31 cellular contexts compared by ENCODE assay signal in genomic region chr21:27244356-27244755, GRCh38.
DNase-seq lines count a peak whose midpoint lies in the region; FAIRE-seq and TF ChIP-seq lines count a peak whose summit lies in the region.
"Had no signal": no experiment of that assay in that cellular context is flagged by ENCODE, and none has a peak within 500 bp of the region (broad histone marks: within the 10 kb centered on the region; RNA-seq: fewer than 3 reads in every experiment).

No MANE protein-coding gene starts in this region.

- no peak overlapping the region for H3K4me3 Mint-ChIP-seq in Calu3 (ENCODE audit: low read depth, unreplicated experiment)
- H3K4me3 Mint-ChIP-seq: activated CD4-positive, alpha-beta T cell treated with anti-CD3 and anti-CD28 coated beads, Interleukin-2, amount 10 ng/mL, durations not matched to agents 7 days and 5 days; activated T-cell treated with anti-CD3 and anti-CD28 coated beads, Interleukin-2, amount 50 U/mL, for 4 hours; T-helper 2 cell treated with Interferon-gamma antibody and Interleukin-4, amounts not matched to agents 5 μg/mL and 100 μg/mL, for 36 hours had no signal

- H3K4me1 ChIP-seq in left ventricle myocardium inferior (no peaks in the 10 kb centered on the region), subcutaneous abdominal adipose tissue (ENCODE audit: control insufficient read depth in 5 of 5, insufficient read depth in 5 of 5, low read length in 5 of 5) (peaks cover 0 to 9% (median 3%) of the 10 kb centered on the region in 5 donors), transverse colon (no peaks in the 10 kb centered on the region), HAP-1 (no peaks in the 10 kb centered on the region)
- H3K4me1 ChIP-seq: prostate gland, stomach, upper lobe of right lung had no signal

- H3K36me3 ChIP-seq in left ventricle myocardium inferior (no peaks in the 10 kb centered on the region), subcutaneous abdominal adipose tissue (ENCODE audit: control insufficient read depth in 5 of 5, insufficient read depth in 5 of 5, low read length in 5 of 5) (no peaks in the 10 kb centered on the region), transverse colon (no peaks in the 10 kb centered on the region), HAP-1 (replicated peaks) (no peaks in the 10 kb centered on the region)
- H3K36me3 ChIP-seq: prostate gland, stomach, upper lobe of right lung had no signal

- no peaks in the 10 kb centered on the region for H3K36me3 Mint-ChIP-seq in Calu3 (ENCODE audit: insufficient read depth, unreplicated experiment)

- TF ChIP-seq POLR2A in transverse colon (IDR thresholded peaks at IDR 0.05) = no peak

- H3K27ac ChIP-seq in left ventricle myocardium inferior (replicated peaks) (peak overlapping the region; percentile 72), subcutaneous abdominal adipose tissue (ENCODE audit: low read depth, low read length) (peak overlapping the region; percentile 51), transverse colon (no peak overlapping the region)
- H3K27ac ChIP-seq: C4-2B, dorsolateral prefrontal cortex, hepatocyte, prostate gland, skin epidermis, stomach, upper lobe of right lung, VCaP had no signal

- TF ChIP-seq CTCF in cardiac fibroblast (IDR thresholded peaks at IDR 0.05; ENCODE audit: low read depth, low read length) = no peak
- no peak for TF ChIP-seq CTCF in left ventricle myocardium inferior (IDR thresholded peaks at IDR 0.05; ENCODE audit: borderline replicate concordance)
- TF ChIP-seq CTCF in Calu3 (IDR thresholded peaks at IDR 0.05; ENCODE audit: unreplicated experiment) = no peak
- no peak for TF ChIP-seq CTCF in transverse colon (IDR thresholded peaks at IDR 0.05)

- 67 to 73% methylated on average over 2 of the region's 2 CpGs for WGBS in transverse colon (ENCODE audit: low coverage in 1 of 2), 2 donors

- FAIRE-seq in G401.6 (lab: Jason Lieb, UNC) = peak; percentile 17
- FAIRE-seq: GM12891, H1, HepG2 had no signal

- DNase-seq in cardiac fibroblast (ENCODE audit: low read depth in 2 of 2) = peak; percentile 35 to 91
- DNase-seq in left ventricle myocardium inferior = no peak
- DNase-seq in Calu3 = no peak
- DNase-seq in transverse colon = no peak
- no peak for DNase-seq in HAP-1 (ENCODE audit: low spot score in 2 of 2)
- no peak for DNase-seq in NCI-H69 (lab: John Stamatoyannopoulos, UW)
- DNase-seq: activated CD4-positive, alpha-beta T cell treated with anti-CD3 and anti-CD28 coated beads, Interleukin-2, amount 10 ng/mL, durations not matched to agents 7 days and 5 days; activated gamma-delta T cell treated with Interleukin-2 at 50 U/mL for 16 hours; activated T-cell treated with anti-CD3 and anti-CD28 coated beads, Interleukin-2, amount 50 U/mL, for 4 hours; cerebellar nuclear complex; DMS79 treated with DMSO at 0.1 percent for 48 hours; dorsolateral prefrontal cortex; Kasumi-1; MV-4-11; NCI-H1436 treated with DMSO at 0.1 percent for 48 hours; NCI-H2107; NCI-H446; NCI-H82; stomach; upper lobe of right lung had no signal

- no peaks in the 10 kb centered on the region for H3K27me3 Mint-ChIP-seq in Calu3 (ENCODE audit: unreplicated experiment)
- H3K27me3 Mint-ChIP-seq: activated CD4-positive, alpha-beta T cell treated with anti-CD3 and anti-CD28 coated beads, Interleukin-2, amount 10 ng/mL, durations not matched to agents 7 days and 5 days had no signal

- no peaks in the 10 kb centered on the region for H3K9me3 Mint-ChIP-seq in Calu3 (ENCODE audit: low read depth, unreplicated experiment)

- no peak overlapping the region for H3K27ac Mint-ChIP-seq in Calu3 (ENCODE audit: unreplicated experiment)
- H3K27ac Mint-ChIP-seq: activated CD4-positive, alpha-beta T cell treated with anti-CD3 and anti-CD28 coated beads, Interleukin-2, amount 10 ng/mL, durations not matched to agents 7 days and 5 days; T-helper 2 cell treated with Interferon-gamma antibody and Interleukin-4, amounts not matched to agents 5 μg/mL and 100 μg/mL, for 36 hours had no signal

- H3K4me3 ChIP-seq in cardiac fibroblast (replicated peaks in 1 of 2; ENCODE audit: low read depth in 2 of 2, low read length in 2 of 2) = no peak overlapping the region
- no peak overlapping the region for H3K4me3 ChIP-seq in left ventricle myocardium inferior
- H3K4me3 ChIP-seq in subcutaneous abdominal adipose tissue (ENCODE audit: low read depth in 1 of 5, low read length in 5 of 5) = no peak overlapping the region
- H3K4me3 ChIP-seq in transverse colon = no peak overlapping the region
- H3K4me3 ChIP-seq in HAP-1 = no peak overlapping the region
- H3K4me3 ChIP-seq: dorsolateral prefrontal cortex, hepatocyte, prostate gland, skin epidermis, stomach, upper lobe of right lung had no signal

- no peak for TF ChIP-seq EP300 in transverse colon (IDR thresholded peaks at IDR 0.05; ENCODE audit: low read depth)

- intact Hi-C loops in left ventricle myocardium inferior (cut with micrococcal nuclease) = no loop called here
- intact Hi-C loops in Calu3 (cut with micrococcal nuclease; ENCODE audit: unreplicated experiment) = no loop called here
- intact Hi-C loops in transverse colon (cut with DNase I; ENCODE audit: low total_unique reads) = no loop called here

- peaks cover 7% of the 10 kb centered on the region for H3K4me1 Mint-ChIP-seq in Calu3 (ENCODE audit: low read depth, unreplicated experiment)
- H3K4me1 Mint-ChIP-seq: activated CD4-positive, alpha-beta T cell treated with anti-CD3 and anti-CD28 coated beads, Interleukin-2, amount 10 ng/mL, durations not matched to agents 7 days and 5 days had no signal

- no peak overlapping the region for H3K9ac ChIP-seq in subcutaneous abdominal adipose tissue (ENCODE audit: low read length in 5 of 5)

- no TSS peak for BruUV-seq in Calu3 (replicated peaks; lab: Mats Ljungman, UMichigan)

- in situ Hi-C loops in transverse colon (cut with MboI; ENCODE audit: low pct_ligation_motif_present in 1 of 4, low pct_unique_long_range_greater_than_20kb in 1 of 4, low sequenced_read_pairs in 3 of 4) (no loop called here), HAP-1 (cut with MboI; ENCODE audit: low sequenced_read_pairs) (no loop called here)

- H3K9me3 ChIP-seq in left ventricle myocardium inferior (replicated peaks) = no peaks in the 10 kb centered on the region
- no peaks in the 10 kb centered on the region for H3K9me3 ChIP-seq in subcutaneous abdominal adipose tissue (ENCODE audit: control insufficient read depth in 5 of 5, low read length in 5 of 5)
- no peaks in the 10 kb centered on the region for H3K9me3 ChIP-seq in transverse colon
- H3K9me3 ChIP-seq in HAP-1 = no peaks in the 10 kb centered on the region
- H3K9me3 ChIP-seq: prostate gland, stomach, upper lobe of right lung had no signal

- H3K27me3 ChIP-seq in left ventricle myocardium inferior (ENCODE audit: low read depth) = no peaks in the 10 kb centered on the region
- no peaks in the 10 kb centered on the region for H3K27me3 ChIP-seq in subcutaneous abdominal adipose tissue (ENCODE audit: control insufficient read depth in 5 of 5, insufficient read depth in 4 of 5, low read length in 5 of 5)
- H3K27me3 ChIP-seq in transverse colon = no peaks in the 10 kb centered on the region
- H3K27me3 ChIP-seq in HAP-1 (ENCODE audit: low read depth) = no peaks in the 10 kb centered on the region
- H3K27me3 ChIP-seq: dorsolateral prefrontal cortex, hepatocyte, stomach, upper lobe of right lung had no signal

- CTCF ChIA-PET in Calu3 (lab: Charles Lee) = no interaction called here

Comparison
In these comparisons a context has a peak if more than half of its experiments do, and no peak if none do; other contexts are left out.
1. DNase-seq: peak in cardiac fibroblast (2 of 2); none in left ventricle myocardium inferior (single experiment), Calu3 (single experiment), transverse colon (single experiment), HAP-1 (0 of 2) and NCI-H69 (single experiment).
2. H3K27ac ChIP-seq: peak in left ventricle myocardium inferior (single experiment) and subcutaneous abdominal adipose tissue (single experiment); none in transverse colon (0 of 4).